ENCODE assay signal across 21 cellular contexts in the genomic region with DNA sequence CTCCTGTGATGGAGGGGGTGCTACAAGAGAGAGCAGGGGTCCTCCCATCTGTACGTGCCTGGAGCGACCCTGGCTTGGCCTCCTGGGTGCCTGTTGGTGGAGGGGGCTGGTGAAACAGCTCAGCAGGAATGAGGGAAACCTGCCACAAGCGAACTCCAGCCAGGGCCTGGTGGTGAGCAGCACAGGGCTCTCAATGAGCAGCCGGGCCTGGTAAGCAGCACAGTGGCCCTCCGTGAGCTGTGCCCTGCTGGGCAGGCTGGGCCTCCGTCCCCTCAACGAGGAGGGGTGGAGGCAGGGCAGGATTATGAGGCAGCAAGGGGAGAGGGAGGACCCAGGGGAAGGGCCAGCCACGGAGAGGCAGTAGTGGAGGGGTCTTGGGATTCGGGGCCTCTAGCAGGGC.
"Had no signal": no experiment of that assay in that cellular context is flagged by ENCODE, and none has a peak within 500 bp of the region (broad histone marks: within the 10 kb centered on the region; RNA-seq: fewer than 3 reads in every experiment).

No MANE protein-coding gene starts in this region.

- H3K9me3 ChIP-seq: adrenal gland, SJSA1 had no signal

- H3K27me3 ChIP-seq: adrenal gland had no signal

- H3K4me3 ChIP-seq: adrenal gland, SJSA1 had no signal

- H3K9ac ChIP-seq: KMS-11 had no signal

- H3K4me2 ChIP-seq: KMS-11 had no signal

- ATAC-seq: SK-N-SH treated with all-trans-retinoic acid at 6 μM for 48 hours had no signal

- H3K36me3 ChIP-seq: adrenal gland, SJSA1 had no signal

- H3K27ac ChIP-seq: adrenal gland, KMS-11, SJSA1 had no signal

- H3K4me1 ChIP-seq: adrenal gland, SJSA1 had no signal

- DNase-seq: activated CD4-positive, alpha-beta memory T cell treated with anti-CD3 and anti-CD28 coated beads, Interleukin-2, amount 10 ng/mL, durations not matched to agents 7 days and 5 days; activated CD4-positive, alpha-beta T cell treated with anti-CD3 and anti-CD28 coated beads, Interleukin-2, amount 50 U/mL, for 1 hour; activated CD4-positive, CD25-positive, alpha-beta regulatory T cell; activated CD8-positive, alpha-beta memory T cell treated with anti-CD3 and anti-CD28 coated beads, Interleukin-2, amount 50 U/mL, for 4 hours; activated naive CD4-positive, alpha-beta T cell treated with anti-CD3 and anti-CD28 coated beads, Interleukin-2, amount 50 U/mL, for 16 hours; activated naive CD8-positive, alpha-beta T cell treated with anti-CD3 and anti-CD28 coated beads, Interleukin-2, amount 10 ng/mL, durations not matched to agents 7 days and 5 days; adrenal gland; cerebellar nuclear complex; NCI-H1092; NCI-H1417; NCI-H1930; NCI-H2171; NCI-H2227 treated with DMSO at 0.1 percent for 48 hours; NCI-H446 treated with DMSO at 0.1 percent for 48 hours; NCI-H748 treated with DMSO at 0.1 percent for 48 hours; NK-92 treated with Interleukin-12 subunit alpha and Interleukin-12 subunit beta, amount 100 ng/mL, for 24 hours; SHP77; SW 1271 had no signal
